Comparison of ENCODE assay signal across 8 cellular contexts in genomic region chr11:67400251-67400941, GRCh38. TPM values are rescaled to one million over a fixed set of nuclear protein-coding genes. Genes with fewer than 3 reads are reported as not detected.
DNase-seq lines count a peak whose midpoint lies in the region; ATAC-seq and TF ChIP-seq lines count a peak whose summit lies in the region.

No MANE protein-coding gene starts in this region.

- peaks cover 13 to 32% of the 10 kb centered on the region in 2 donors for H3K36me3 ChIP-seq in lung (ENCODE audit: control insufficient read depth in 2 of 2, insufficient read depth in 2 of 2, low read length in 2 of 2)
- peaks cover 17% of the 10 kb centered on the region for H3K36me3 ChIP-seq in urinary bladder (ENCODE audit: insufficient read depth)

- intact Hi-C loops in MCF 10A (cut with micrococcal nuclease): no loop called here

- no peak for ATAC-seq in activated CD8-positive, alpha-beta memory T cell treated with anti-CD3 and anti-CD28 coated beads, Interleukin-2, amount 10 ng/mL, durations not matched to agents 7 days and 5 days
- no peak for ATAC-seq in lung (ENCODE audit: insufficient read depth, low FRiP score)

- peak; percentile 60 for DNase-seq in activated CD8-positive, alpha-beta memory T cell treated with anti-CD3 and anti-CD28 coated beads, Interleukin-2, amount 10 ng/mL, durations not matched to agents 7 days and 5 days
- no peak for DNase-seq in activated CD8-positive, alpha-beta memory T cell treated with anti-CD3 and anti-CD28 coated beads for 24 hours
- no peak for DNase-seq in MCF 10A (ENCODE audit: unreplicated experiment)
- DNase-seq in lung (ENCODE audit: low spot score): no peak
- no peak for DNase-seq in SHP77 treated with DMSO at 0.1 percent for 48 hours (lab: John Stamatoyannopoulos, UW)
- no peak for DNase-seq in T-helper 9 cell
- DNase-seq in stimulated activated CD4-positive, alpha-beta T cell treated with anti-CD3 and anti-CD28 coated beads, Interleukin-4, amount 100 ng/mL, for 4 hours: no peak

- no peak for TF ChIP-seq CTCF in MCF 10A (IDR thresholded peaks at IDR 0.05; ENCODE audit: unreplicated experiment)
- TF ChIP-seq CTCF in lung (IDR thresholded peaks at IDR 0.05; ENCODE audit: control extremely low read depth, extremely low read depth): no peak

- H3K27me3 Mint-ChIP-seq in activated CD8-positive, alpha-beta memory T cell treated with anti-CD3 and anti-CD28 coated beads, Interleukin-2, amount 10 ng/mL, durations not matched to agents 7 days and 5 days: no peaks in the 10 kb centered on the region
- H3K27me3 Mint-ChIP-seq in MCF 10A (ENCODE audit: insufficient read depth, unreplicated experiment): no peaks in the 10 kb centered on the region

- peaks cover 5 to 9% of the 10 kb centered on the region in 2 donors for H3K4me1 ChIP-seq in lung (ENCODE audit: control insufficient read depth in 2 of 2, insufficient read depth in 2 of 2, low read length in 2 of 2)
- no peaks in the 10 kb centered on the region for H3K4me1 ChIP-seq in urinary bladder (ENCODE audit: insufficient read depth)

- no peaks in the 10 kb centered on the region for H3K27me3 ChIP-seq in lung (ENCODE audit: control insufficient read depth, insufficient read depth)

- 36 to 50% methylated on average over 23 of the region's 23 CpGs for WGBS in lung, 2 donors
- 40% methylated on average over 23 of the region's 23 CpGs for WGBS in urinary bladder

- H3K9me3 Mint-ChIP-seq in activated CD8-positive, alpha-beta memory T cell treated with anti-CD3 and anti-CD28 coated beads, Interleukin-2, amount 10 ng/mL, durations not matched to agents 7 days and 5 days (ENCODE audit: low read depth): no peaks in the 10 kb centered on the region
- H3K9me3 Mint-ChIP-seq in MCF 10A (ENCODE audit: unreplicated experiment): no peaks in the 10 kb centered on the region

- H3K36me3 Mint-ChIP-seq in activated CD8-positive, alpha-beta memory T cell treated with anti-CD3 and anti-CD28 coated beads, Interleukin-2, amount 10 ng/mL, durations not matched to agents 7 days and 5 days: peaks cover 49% of the 10 kb centered on the region
- H3K36me3 Mint-ChIP-seq in MCF 10A (ENCODE audit: insufficient read depth, unreplicated experiment): peaks cover 33% of the 10 kb centered on the region

- H3K27ac ChIP-seq in lung (ENCODE audit: low read depth in 1 of 2, low read length in 1 of 2) (peak overlapping the region; percentile 91 to 94), urinary bladder (ENCODE audit: low read depth) (no peak overlapping the region)

- peaks cover 59% of the 10 kb centered on the region for H3K4me1 Mint-ChIP-seq in activated CD8-positive, alpha-beta memory T cell treated with anti-CD3 and anti-CD28 coated beads, Interleukin-2, amount 10 ng/mL, durations not matched to agents 7 days and 5 days
- H3K4me1 Mint-ChIP-seq in MCF 10A (ENCODE audit: insufficient read depth, unreplicated experiment): peaks cover 9% of the 10 kb centered on the region

- POLR2A ChIA-PET in MCF 10A (lab: Yijun Ruan, JAX): interaction anchor here (0.6 to 3.3 kb wide), 15 partner anchors 9 to 183 kb away, joined by 3 to 61 read pairs (median 7); partner anchors contain the start of genes AIP, ANKRD13D, CDK2AP2 and GSTP1

- no peaks in the 10 kb centered on the region for H3K9me3 ChIP-seq in lung (ENCODE audit: control insufficient read depth in 2 of 2, insufficient read depth in 1 of 2, low read length in 1 of 2)

- H3K4me3 ChIP-seq in lung (peak overlapping the region; percentile 87), urinary bladder (ENCODE audit: low read depth, low read length) (peak overlapping the region; percentile 85)

- no TSS peak for BruUV-seq in MCF 10A (replicated peaks; lab: Mats Ljungman, UMichigan)

- H3K27ac Mint-ChIP-seq in activated CD8-positive, alpha-beta memory T cell treated with anti-CD3 and anti-CD28 coated beads, Interleukin-2, amount 10 ng/mL, durations not matched to agents 7 days and 5 days: peak overlapping the region; percentile 79
- H3K27ac Mint-ChIP-seq in MCF 10A (ENCODE audit: low read depth, unreplicated experiment): no peak overlapping the region

- CTCF ChIA-PET in activated CD8-positive, alpha-beta memory T cell treated with anti-CD3 and anti-CD28 coated beads, Interleukin-2, amount 10 ng/mL, durations not matched to agents 7 days and 5 days (lab: Charles Lee): interaction anchor here (1.0 to 5.8 kb wide), 22 partner anchors 9 to 138 kb away, joined by 3 to 96 read pairs (median 10); partner anchors contain the start of genes AIP, CARNS1, CDK2AP2 and PITPNM1
- CTCF ChIA-PET in MCF 10A (lab: Yijun Ruan, JAX): interaction anchor here (0.6 to 2.0 kb wide), 11 partner anchors 8 to 106 kb away, joined by 3 to 11 read pairs (median 4); partner anchors contain the start of genes RAD9A, RPS6KB2 and TMEM134

- H3K4me3 Mint-ChIP-seq in activated CD8-positive, alpha-beta memory T cell treated with anti-CD3 and anti-CD28 coated beads, Interleukin-2, amount 10 ng/mL, durations not matched to agents 7 days and 5 days: peak overlapping the region; percentile 90
- peak overlapping the region; percentile 71 for H3K4me3 Mint-ChIP-seq in MCF 10A (ENCODE audit: unreplicated experiment)

RNA-seq across cellular contexts. Expression of gene PPP1CA, which starts 1.3 kb away (rescaled TPM):
- 100 to 1,000 TPM; 309 to 360 TPM for total RNA-seq in activated CD8-positive, alpha-beta memory T cell treated with anti-CD3 and anti-CD28 coated beads, Interleukin-2, amount 10 ng/mL, durations not matched to agents 7 days and 5 days
- total RNA-seq in MCF 10A (2022) (123 and 143 TPM in 2 replicates), lung (100 to 1,000 TPM in 1 of 2 donors, 10 to 100 TPM in 1; 87.2 to 175 TPM), urinary bladder (70.6 TPM)
- polyA plus RNA-seq in lung (100 to 1,000 TPM; 138 to 178 TPM), urinary bladder (85.9 TPM)

RNA-seq across cellular contexts. Expression of gene TBC1D10C, which starts 3.5 kb away (rescaled TPM):
- 100 to 1,000 TPM; 278 to 312 TPM for total RNA-seq in activated CD8-positive, alpha-beta memory T cell treated with anti-CD3 and anti-CD28 coated beads, Interleukin-2, amount 10 ng/mL, durations not matched to agents 7 days and 5 days
- not detected in 2 replicates for total RNA-seq in MCF 10A (2022)
- total RNA-seq in lung: 10 to 100 TPM in 1 of 2 donors, 1 to 10 TPM in 1; 3.2 to 21.3 TPM
- polyA plus RNA-seq in lung: 10 to 100 TPM; 15.8 to 19.7 TPM
- total RNA-seq in urinary bladder: 0.42 TPM
- polyA plus RNA-seq in urinary bladder: 2.6 TPM

RNA-seq across cellular contexts. Expression of gene RAD9A, which starts 8.6 kb away (rescaled TPM):
- 10 to 100 TPM; 49.6 to 80.5 TPM for total RNA-seq in activated CD8-positive, alpha-beta memory T cell treated with anti-CD3 and anti-CD28 coated beads, Interleukin-2, amount 10 ng/mL, durations not matched to agents 7 days and 5 days
- total RNA-seq in MCF 10A (2022) (9.9 and 18.3 TPM in 2 replicates), lung (10 to 100 TPM; 19.7 to 35.9 TPM), urinary bladder (7.5 TPM)
- polyA plus RNA-seq in lung (10 to 100 TPM; 14.1 to 22.8 TPM), urinary bladder (16.9 TPM)

RNA-seq across cellular contexts. Expression of gene CARNS1, which starts 15.1 kb away (rescaled TPM):
- total RNA-seq in activated CD8-positive, alpha-beta memory T cell treated with anti-CD3 and anti-CD28 coated beads, Interleukin-2, amount 10 ng/mL, durations not matched to agents 7 days and 5 days: 1 to 10 TPM; 1.3 TPM
- total RNA-seq in MCF 10A (2022): 0.07 TPM in 1 of 2 replicates, not detected in the other
- 1 to 10 TPM; 1.2 to 1.7 TPM for total RNA-seq in lung
- polyA plus RNA-seq in lung: 1 to 10 TPM in 1 of 2 donors, under 1 TPM in 1; 0.15 to 1.5 TPM
- 0.63 TPM for total RNA-seq in urinary bladder
- 0.76 TPM for polyA plus RNA-seq in urinary bladder

RNA-seq across cellular contexts. Expression of gene CLCF1, which starts 27.0 kb away (rescaled TPM):
- total RNA-seq in activated CD8-positive, alpha-beta memory T cell treated with anti-CD3 and anti-CD28 coated beads, Interleukin-2, amount 10 ng/mL, durations not matched to agents 7 days and 5 days: 1 to 10 TPM in 1 of 2 experiments, under 1 TPM in 1; 0.76 to 1.9 TPM
- 5.8 and 7.0 TPM in 2 replicates for total RNA-seq in MCF 10A (2022)
- 1 to 10 TPM; 3.5 to 9.8 TPM for total RNA-seq in lung
- 1 to 10 TPM; 7.6 to 10.0 TPM for polyA plus RNA-seq in lung
- 2.7 TPM for total RNA-seq in urinary bladder
- 9.2 TPM for polyA plus RNA-seq in urinary bladder

Comparison
In these comparisons a context has a peak if more than half of its experiments do, and no peak if none do; other contexts are left out.
1. RNA of gene TBC1D10C, which starts 3.5 kb away (total RNA-seq): 278 to 312 TPM in activated CD8-positive, alpha-beta memory T cell treated with anti-CD3 and anti-CD28 coated beads, Interleukin-2, amount 10 ng/mL, durations not matched to agents 7 days and 5 days; 3.2 to 21.3 TPM in lung, 0.42 TPM in urinary bladder (single experiment) and not detected in MCF 10A; every median in the first group is over 10 times any median in the second.